Comparison of ENCODE assay signal across 1 cellular context in genomic region chr20:1171461-1172093, GRCh38.
TF ChIP-seq lines count a peak whose summit lies in the region.

No MANE protein-coding gene starts in this region.

TF ChIP-seq in HepG2, 621 proteins besides CTCF, POLR2A, EP300 and RAD21 (continued from another document):
- TF ChIP-seq MNT (IDR thresholded peaks at IDR 0.05) (no peak), BCL3 (CRISPR knock-in tag; IDR thresholded peaks at IDR 0.05) (0 out of 2 replicates have a peak, but pooled peaks have one; percentile 38), E2F2 (CRISPR knock-in tag; IDR thresholded peaks at IDR 0.05; ENCODE audit: borderline replicate concordance) (peak; percentile 68; the same call in 1 of the 2 replicates), MXD3 (CRISPR knock-in tag; IDR thresholded peaks at IDR 0.05) (peak; percentile 69; the same call in 1 of the 2 replicates), ZNF713 (CRISPR knock-in tag; IDR thresholded peaks at IDR 0.05) (no peak), ZSCAN21 (CRISPR knock-in tag; IDR thresholded peaks at IDR 0.05; ENCODE audit: borderline replicate concordance) (peak; percentile 64; the same call in 1 of the 2 replicates), CERS6 (CRISPR knock-in tag; IDR thresholded peaks at IDR 0.05) (no peak), ZNF138 (CRISPR knock-in tag; IDR thresholded peaks at IDR 0.05; ENCODE audit: low read depth) (peak; percentile 84; the same call in 1 of the 2 replicates), ZNF768 (CRISPR knock-in tag; IDR thresholded peaks at IDR 0.05) (peak; percentile 29; the same call in 1 of the 2 replicates), HOXA5 (CRISPR knock-in tag; IDR thresholded peaks at IDR 0.05) (peak; percentile 72; the same call in 1 of the 2 replicates), SRF (IDR thresholded peaks at IDR 0.05; ENCODE audit: low read depth, low read length) (no peak), ZNF235 (CRISPR knock-in tag; IDR thresholded peaks at IDR 0.05; ENCODE audit: borderline replicate concordance) (no peak), RXRB (CRISPR knock-in tag; IDR thresholded peaks at IDR 0.05; ENCODE audit: borderline replicate concordance) (no peak), ZNF556 (CRISPR knock-in tag; IDR thresholded peaks at IDR 0.05; ENCODE audit: borderline replicate concordance) (0 out of 2 replicates have a peak, but pooled peaks have one; percentile 44), ZNF232 (CRISPR knock-in tag; IDR thresholded peaks at IDR 0.05; ENCODE audit: borderline replicate concordance) (peak; percentile 89; the same call in 1 of the 2 replicates), ZBTB42 (CRISPR knock-in tag; IDR thresholded peaks at IDR 0.05) (0 out of 2 replicates have a peak, but pooled peaks have one; percentile 69), THAP7 (CRISPR knock-in tag; IDR thresholded peaks at IDR 0.05) (0 out of 2 replicates have a peak, but pooled peaks have one; percentile 33), ZNF782 (CRISPR knock-in tag; IDR thresholded peaks at IDR 0.05; ENCODE audit: borderline replicate concordance) (no peak), KLF6 (CRISPR knock-in tag; IDR thresholded peaks at IDR 0.05) (peak; percentile 58; the same call in 1 of the 2 replicates), FOXO1 (CRISPR knock-in tag; IDR thresholded peaks at IDR 0.05) (0 out of 2 replicates have a peak, but pooled peaks have one; percentile 2), EED (CRISPR knock-in tag; IDR thresholded peaks at IDR 0.05) (0 out of 2 replicates have a peak, but pooled peaks have one; percentile 58), NFKB2 (CRISPR knock-in tag; IDR thresholded peaks at IDR 0.05; ENCODE audit: borderline replicate concordance) (peak; percentile 93; the same call in 1 of the 2 replicates), KLF11 (CRISPR knock-in tag; IDR thresholded peaks at IDR 0.05) (0 out of 2 replicates have a peak, but pooled peaks have one; percentile 43), SNAPC5 (CRISPR knock-in tag; IDR thresholded peaks at IDR 0.05; ENCODE audit: borderline replicate concordance) (0 out of 2 replicates have a peak, but pooled peaks have one; percentile 22), ELF3 (CRISPR knock-in tag; IDR thresholded peaks at IDR 0.05) (0 out of 2 replicates have a peak, but pooled peaks have one; percentile 25)
